ENCODE assay signal across 17 cellular contexts in the genomic region with DNA sequence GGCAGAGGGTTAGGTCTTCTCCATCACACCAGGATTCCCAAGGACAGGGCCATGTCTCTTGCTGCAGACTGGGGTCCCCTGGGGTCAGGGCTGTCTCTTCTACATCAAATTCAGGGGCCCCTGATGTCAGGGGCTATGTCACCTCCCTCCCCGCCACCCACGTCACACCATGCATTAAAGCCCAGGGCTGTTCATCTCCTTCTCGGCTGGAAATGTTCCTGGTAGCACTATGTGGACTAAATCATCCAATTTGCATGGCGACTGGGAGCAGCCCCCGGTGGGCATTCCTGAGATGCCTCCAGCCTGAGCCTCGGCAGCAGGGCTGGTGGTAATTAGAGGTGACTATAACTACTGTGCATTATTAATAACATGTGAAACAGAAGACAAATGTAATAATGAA.
"Had no signal": no experiment of that assay in that cellular context is flagged by ENCODE, and none has a peak within 500 bp of the region (broad histone marks: within the 10 kb centered on the region; RNA-seq: fewer than 3 reads in every experiment).

No MANE protein-coding gene starts in this region.

- DNase-seq: activated CD4-positive, alpha-beta T cell treated with anti-CD3 and anti-CD28 coated beads, Interleukin-2, amount 50 U/mL, for 1 hour; activated CD8-positive, alpha-beta memory T cell treated with anti-CD3 and anti-CD28 coated beads for 24 hours; activated naive CD8-positive, alpha-beta T cell treated with anti-CD3 and anti-CD28 coated beads, Interleukin-2, amount 10 ng/mL, durations not matched to agents 7 days and 5 days; aorta; dermis blood vessel endothelial cell; heart right ventricle; kidney; left ventricle myocardium inferior; occipital lobe; sigmoid colon; stimulated activated CD4-positive, alpha-beta T cell treated with anti-CD3 and anti-CD28 coated beads, Interleukin-2, amount 100 ng/mL, for 24 hours; T-cell; T-helper 9 cell had no signal

- H3K27ac ChIP-seq: gastroesophageal sphincter, heart right ventricle, left ventricle myocardium inferior, prostate gland, sigmoid colon, thoracic aorta had no signal

- ATAC-seq: activated CD4-positive, CD25-positive, alpha-beta regulatory T cell treated with anti-CD3 and anti-CD28 coated beads, Interleukin-2, amount 50 U/mL, for 24 hours; gastroesophageal sphincter; heart right ventricle; T-cell had no signal

- H3K9me3 ChIP-seq: gastroesophageal sphincter, heart right ventricle, left ventricle myocardium inferior, prostate gland, sigmoid colon, thoracic aorta had no signal

- H3K4me1 ChIP-seq: gastroesophageal sphincter, heart right ventricle, left ventricle myocardium inferior, prostate gland, sigmoid colon had no signal

- H3K4me3 ChIP-seq: gastroesophageal sphincter, heart right ventricle, left ventricle myocardium inferior, prostate gland, sigmoid colon, thoracic aorta had no signal

- H3K36me3 ChIP-seq: gastroesophageal sphincter, heart right ventricle, left ventricle myocardium inferior, prostate gland, sigmoid colon, thoracic aorta had no signal
